8 cellular contexts compared by ENCODE assay signal in the genomic region with DNA sequence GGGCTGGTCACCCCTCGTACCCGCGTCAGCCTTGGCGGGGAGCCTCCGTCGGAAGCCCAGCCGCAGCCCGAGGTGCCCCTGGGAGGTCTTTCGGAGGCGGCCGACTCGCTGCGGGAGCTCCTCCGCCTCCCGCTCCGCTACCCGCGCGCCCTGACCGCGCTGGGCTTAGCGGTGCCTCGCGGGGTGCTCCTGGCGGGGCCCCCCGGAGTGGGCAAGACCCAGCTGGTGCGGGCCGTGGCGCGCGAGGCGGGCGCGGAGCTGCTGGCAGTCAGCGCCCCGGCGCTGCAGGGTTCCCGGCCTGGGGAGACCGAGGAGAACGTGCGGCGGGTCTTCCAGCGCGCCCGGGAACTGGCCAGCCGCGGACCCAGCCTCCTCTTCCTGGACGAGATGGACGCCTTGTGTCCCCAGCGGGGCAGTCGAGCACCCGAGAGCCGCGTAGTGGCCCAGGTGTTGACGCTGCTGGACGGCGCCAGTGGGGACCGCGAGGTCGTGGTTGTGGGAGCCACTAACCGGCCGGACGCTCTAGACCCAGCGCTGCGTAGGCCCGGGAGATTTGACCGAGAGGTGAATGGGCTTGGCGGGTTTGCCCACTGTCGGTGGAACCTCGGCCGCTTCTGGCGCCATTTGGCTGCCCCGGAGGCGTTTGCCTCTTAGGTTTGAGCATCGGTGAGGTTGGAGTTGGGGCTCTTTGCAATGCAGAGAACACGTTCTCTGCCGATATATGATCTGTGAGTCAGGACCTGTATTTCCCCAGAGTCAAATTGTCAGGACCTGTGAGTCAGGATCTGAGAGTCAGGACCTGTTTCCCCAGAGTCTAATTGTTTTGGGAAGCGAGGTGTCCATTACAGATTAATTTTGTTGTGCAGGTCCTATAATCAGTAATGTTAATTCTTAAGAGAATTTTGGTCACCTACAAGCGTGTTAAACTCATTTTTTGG. TPM values are rescaled to one million over a fixed set of nuclear protein-coding genes. Genes with fewer than 3 reads are reported as not detected.
DNase-seq lines count a peak whose midpoint lies in the region; ATAC-seq and TF ChIP-seq lines count a peak whose summit lies in the region.

No MANE protein-coding gene starts in this region.

- H3K4me1 ChIP-seq in Peyer's patch (peaks cover 0 to 14% (median 0%) of the 10 kb centered on the region in 4 donors), right cardiac atrium (ENCODE audit: control insufficient read depth, insufficient read depth, low read length) (no peaks in the 10 kb centered on the region), sigmoid colon (peaks cover 0 to 37% (median 23%) of the 10 kb centered on the region in 4 donors)

- H3K36me3 ChIP-seq in Peyer's patch (peaks cover 0 to 21% (median 0%) of the 10 kb centered on the region in 3 donors), sigmoid colon (peaks cover 5 to 34% (median 14%) of the 10 kb centered on the region in 4 donors)

- 1% methylated on average over 79 of the region's 79 CpGs for WGBS in right cardiac atrium
- WGBS in sigmoid colon, 2 donors, result 0 to 1% methylated on average over 79 of the region's 79 CpGs

- H3K9me3 ChIP-seq in Peyer's patch (no peaks in the 10 kb centered on the region), right cardiac atrium (ENCODE audit: control insufficient read depth, low read length) (no peaks in the 10 kb centered on the region), sigmoid colon (no peaks in the 10 kb centered on the region)

- H3K27me3 ChIP-seq in Peyer's patch (no peaks in the 10 kb centered on the region), right cardiac atrium (ENCODE audit: control insufficient read depth, insufficient read depth) (no peaks in the 10 kb centered on the region), sigmoid colon (no peaks in the 10 kb centered on the region)

- DNase-seq in activated T-cell treated with anti-CD3 and anti-CD28 coated beads for 1 hour (ENCODE audit: low read depth), result peak; percentile 4
- no peak for DNase-seq in activated T-cell treated with anti-CD3 and anti-CD28 coated beads for 4 hours
- peak; percentile 22 to 67 (median 62) for DNase-seq in Peyer's patch
- DNase-seq in activated naive CD8-positive, alpha-beta T cell treated with anti-CD3 and anti-CD28 coated beads, Interleukin-2, amount 50 U/mL, for 24 hours, result peak; percentile 41
- DNase-seq in right cardiac atrium, result peak; percentile 37 to 69 (median 69)
- peak; percentile 66 for DNase-seq in sigmoid colon
- no peak for DNase-seq in SKM-1 treated with dmso at 0.1 percent for 144 hours (lab: John Stamatoyannopoulos, UW; ENCODE audit: unreplicated experiment)

- H3K36me3 Mint-ChIP-seq in activated naive CD8-positive, alpha-beta T cell treated with anti-CD3 and anti-CD28 coated beads, Interleukin-2, amount 50 U/mL, for 24 hours (ENCODE audit: low read depth), result peaks cover 34% of the 10 kb centered on the region

- H3K9me3 Mint-ChIP-seq in activated naive CD8-positive, alpha-beta T cell treated with anti-CD3 and anti-CD28 coated beads, Interleukin-2, amount 50 U/mL, for 24 hours, result no peaks in the 10 kb centered on the region

- peak overlapping the region; percentile 96 for H3K4me3 Mint-ChIP-seq in activated naive CD8-positive, alpha-beta T cell treated with anti-CD3 and anti-CD28 coated beads, Interleukin-2, amount 50 U/mL, for 24 hours

- intact Hi-C loops in right cardiac atrium (cut with DNase I) (loop anchor here in 3 of 4 donors (2.0 to 10.0 kb wide), 4 partner anchors 96 to 238 kb away; no protein-coding TSS in a partner anchor), sigmoid colon (cut with DNase I) (loop anchor here (1.0 to 5.0 kb wide), 3 partner anchors 96 to 202 kb away; no protein-coding TSS in a partner anchor)

- peaks cover 2% of the 10 kb centered on the region for H3K27me3 Mint-ChIP-seq in activated naive CD8-positive, alpha-beta T cell treated with anti-CD3 and anti-CD28 coated beads, Interleukin-2, amount 50 U/mL, for 24 hours

- no peak for TF ChIP-seq EP300 in sigmoid colon (IDR thresholded peaks at IDR 0.05)

- H3K4me1 Mint-ChIP-seq in activated naive CD8-positive, alpha-beta T cell treated with anti-CD3 and anti-CD28 coated beads, Interleukin-2, amount 50 U/mL, for 24 hours, result peaks cover 40% of the 10 kb centered on the region

- peak; percentile 27 for ATAC-seq in HG03025 (IDR thresholded peaks at IDR 0.05; ENCODE audit: low FRiP score, unreplicated experiment)
- ATAC-seq in activated naive CD8-positive, alpha-beta T cell treated with anti-CD3 and anti-CD28 coated beads, Interleukin-2, amount 50 U/mL, for 24 hours, result peak; percentile 25
- peak; percentile 36 to 48 for ATAC-seq in right cardiac atrium

- peak overlapping the region; percentile 81 for H3K27ac Mint-ChIP-seq in activated naive CD8-positive, alpha-beta T cell treated with anti-CD3 and anti-CD28 coated beads, Interleukin-2, amount 50 U/mL, for 24 hours

- H3K27ac ChIP-seq in Peyer's patch, result peak overlapping the region; percentile 82 to 93 (median 90)
- peak overlapping the region; percentile 95 for H3K27ac ChIP-seq in right cardiac atrium (ENCODE audit: low read length)
- H3K27ac ChIP-seq in sigmoid colon, result peak overlapping the region; percentile 90 to 96 (median 92)

- TF ChIP-seq CTCF in Peyer's patch (IDR thresholded peaks at IDR 0.05), result no peak
- TF ChIP-seq CTCF in sigmoid colon (IDR thresholded peaks at IDR 0.05), result no peak

- TF ChIP-seq POLR2A in Peyer's patch (IDR thresholded peaks at IDR 0.05) (no peak), sigmoid colon (IDR thresholded peaks at IDR 0.05) (no peak)

- H3K4me3 ChIP-seq in Peyer's patch, result peak overlapping the region; percentile 74 to 94 (median 88)
- H3K4me3 ChIP-seq in right cardiac atrium (ENCODE audit: low read length), result peak overlapping the region; percentile 76
- H3K4me3 ChIP-seq in sigmoid colon, result peak overlapping the region; percentile 70 to 96 (median 88)

RNA-seq across cellular contexts. Expression of a gene that starts 24.9 kb away (rescaled TPM):
- total RNA-seq in Peyer's patch (100 to 1,000 TPM; 112 to 196 (median 168) TPM), right cardiac atrium (10 to 100 TPM; 22.2 to 33.8 (median 31.2) TPM), sigmoid colon (10 to 100 TPM; 38.4 to 51.4 (median 42.0) TPM)
- polyA plus RNA-seq in right cardiac atrium (12.9 TPM), sigmoid colon (10 to 100 TPM; 10.2 to 12.0 (median 10.3) TPM)

Comparison
In these comparisons a context has a peak if more than half of its experiments do, and no peak if none do; other contexts are left out.
1. DNase-seq: peak in activated T-cell treated with anti-CD3 and anti-CD28 coated beads for 1 hour (single experiment), Peyer's patch (3 of 3), activated naive CD8-positive, alpha-beta T cell treated with anti-CD3 and anti-CD28 coated beads, Interleukin-2, amount 50 U/mL, for 24 hours (single experiment), right cardiac atrium (3 of 3) and sigmoid colon (single experiment); none in activated T-cell treated with anti-CD3 and anti-CD28 coated beads for 4 hours (single experiment) and SKM-1 treated with dmso at 0.1 percent for 144 hours (single experiment).
2. Peak in every context shown above with its lines, with median percentiles within 50 percentile points of each other: ATAC-seq, H3K27ac ChIP-seq and H3K4me3 ChIP-seq.